Comparison of ENCODE assay signal across 21 cellular contexts in genomic region chr3:46952813-46953212, GRCh38. TPM values are rescaled to one million over a fixed set of nuclear protein-coding genes. Genes with fewer than 3 reads are reported as not detected.
A peak's percentile ranks its signal among the peaks of the same experiment; 100 is the strongest.
DNase-seq lines count a peak whose midpoint lies in the region; ATAC-seq, FAIRE-seq and TF ChIP-seq lines count a peak whose summit lies in the region.
"Had no signal": no experiment of that assay in that cellular context is flagged by ENCODE, and none has a peak within 500 bp of the region (broad histone marks: within the 10 kb centered on the region; RNA-seq: fewer than 3 reads in every experiment).

No MANE protein-coding gene starts in this region.

- peak overlapping the region; percentile 84 for H3K27ac Mint-ChIP-seq in activated CD8-positive, alpha-beta memory T cell treated with anti-CD3 and anti-CD28 coated beads, Interleukin-2, amount 10 ng/mL, durations not matched to agents 7 days and 5 days
- H3K27ac Mint-ChIP-seq in activated T-helper 17 cell treated with anti-CD3 and anti-CD28 coated beads, Interleukin-2, amount 50 U/mL, for 72 hours, result peak overlapping the region; percentile 87

- TF ChIP-seq CTCF in neutrophil (IDR thresholded peaks at IDR 0.05) (no peak), thyroid gland (IDR thresholded peaks at IDR 0.05) (no peak), brain microvascular endothelial cell (IDR thresholded peaks at IDR 0.05; ENCODE audit: low read depth, low read length, missing control alignments) (no peak)

- no peaks in the 10 kb centered on the region for H3K36me3 ChIP-seq in neutrophil
- no peaks in the 10 kb centered on the region for H3K36me3 ChIP-seq in thyroid gland
- no peaks in the 10 kb centered on the region for H3K36me3 ChIP-seq in brain microvascular endothelial cell (replicated peaks)

- no peak for ATAC-seq in activated CD8-positive, alpha-beta memory T cell treated with anti-CD3 and anti-CD28 coated beads, Interleukin-2, amount 10 ng/mL, durations not matched to agents 7 days and 5 days
- ATAC-seq in activated T-helper 17 cell treated with anti-CD3 and anti-CD28 coated beads, Interleukin-2, amount 50 U/mL, for 72 hours (replicated peaks), result no peak
- ATAC-seq: HepG2, left colon, sciatic nerve had no signal

- peak; percentile 35 for FAIRE-seq in GM12891 (lab: Jason Lieb, UNC)
- FAIRE-seq: HepG2 had no signal

- no peaks in the 10 kb centered on the region for H3K27me3 Mint-ChIP-seq in activated CD8-positive, alpha-beta memory T cell treated with anti-CD3 and anti-CD28 coated beads, Interleukin-2, amount 10 ng/mL, durations not matched to agents 7 days and 5 days
- H3K27me3 Mint-ChIP-seq in activated T-helper 17 cell treated with anti-CD3 and anti-CD28 coated beads, Interleukin-2, amount 50 U/mL, for 72 hours, result no peaks in the 10 kb centered on the region

- no peak for DNase-seq in activated CD8-positive, alpha-beta memory T cell treated with anti-CD3 and anti-CD28 coated beads, Interleukin-2, amount 10 ng/mL, durations not matched to agents 7 days and 5 days
- DNase-seq in activated CD8-positive, alpha-beta memory T cell treated with anti-CD3 and anti-CD28 coated beads, Interleukin-2, amount 50 U/mL, for 4 hours, result no peak
- no peak for DNase-seq in GM12891 (ENCODE audit: insufficient read length, low spot score)
- DNase-seq in medulla oblongata (ENCODE audit: extremely low spot score), result no peak
- no peak for DNase-seq in thyroid gland
- no peak for DNase-seq in brain microvascular endothelial cell
- DNase-seq: amygdala; esophagus squamous epithelium; left colon; NCI-H1092 treated with DMSO at 0.1 percent for 48 hours; NCI-H2227 treated with DMSO at 0.1 percent for 48 hours; NK-92 treated with Interleukin-12 subunit alpha and Interleukin-12 subunit beta, amount 100 ng/mL, for 24 hours; SIG-M5; stimulated activated CD4-positive, alpha-beta T cell treated with anti-CD3 and anti-CD28 coated beads, Interleukin-4, amount 100 ng/mL, for 1 hour had no signal

- CTCF ChIA-PET in activated CD8-positive, alpha-beta memory T cell treated with anti-CD3 and anti-CD28 coated beads, Interleukin-2, amount 10 ng/mL, durations not matched to agents 7 days and 5 days (lab: Charles Lee), result interaction anchor here (0.8 to 1.6 kb wide), 4 partner anchors 15 to 43 kb away, joined by 3 to 5 read pairs (median 4); no protein-coding TSS in a partner anchor

- H3K4me1 ChIP-seq in neutrophil (ENCODE audit: control insufficient read depth in 1 of 2, insufficient read depth in 1 of 2, low read depth in 1 of 2, low read length in 1 of 2) (peaks cover 95 to 96% of the 10 kb centered on the region in 2 experiments), thyroid gland (peaks cover 33 to 72% of the 10 kb centered on the region in 2 donors)

- in situ Hi-C loops in brain microvascular endothelial cell (cut with HindIII; ENCODE audit: low pct_ligation_motif_present, low sequenced_read_pairs), result no loop called here

- H3K4me3 ChIP-seq in neutrophil (ENCODE audit: low read depth in 1 of 2, low read length in 1 of 2), result peak overlapping the region in 1 of 2 experiments; percentile 38
- H3K4me3 ChIP-seq in thyroid gland (replicated peaks in 1 of 3), result no peak overlapping the region
- no peak overlapping the region for H3K4me3 ChIP-seq in brain microvascular endothelial cell (ENCODE audit: low read depth, low read length)
- H3K4me3 ChIP-seq: coronary artery, esophagus squamous epithelium, hepatocyte had no signal

- H3K27me3 ChIP-seq in neutrophil, result no peaks in the 10 kb centered on the region
- no peaks in the 10 kb centered on the region for H3K27me3 ChIP-seq in thyroid gland
- H3K27me3 ChIP-seq in brain microvascular endothelial cell (replicated peaks), result no peaks in the 10 kb centered on the region
- H3K27me3 ChIP-seq: esophagus squamous epithelium, hepatocyte had no signal

- 85 to 87% methylated on average over 2 of the region's 2 CpGs for WGBS in thyroid gland, 2 donors

- TF ChIP-seq POLR2A in GM12891 (IDR thresholded peaks at IDR 0.05; ENCODE audit: low read depth, low read length) (no peak), thyroid gland (IDR thresholded peaks at IDR 0.05) (no peak)

- H3K9me3 Mint-ChIP-seq in activated CD8-positive, alpha-beta memory T cell treated with anti-CD3 and anti-CD28 coated beads, Interleukin-2, amount 10 ng/mL, durations not matched to agents 7 days and 5 days (ENCODE audit: low read depth), result no peaks in the 10 kb centered on the region
- H3K9me3 Mint-ChIP-seq in activated T-helper 17 cell treated with anti-CD3 and anti-CD28 coated beads, Interleukin-2, amount 50 U/mL, for 72 hours, result no peaks in the 10 kb centered on the region
- H3K9me3 Mint-ChIP-seq: nephron had no signal

- peaks cover 87% of the 10 kb centered on the region for H3K4me1 Mint-ChIP-seq in activated CD8-positive, alpha-beta memory T cell treated with anti-CD3 and anti-CD28 coated beads, Interleukin-2, amount 10 ng/mL, durations not matched to agents 7 days and 5 days
- peaks cover 73% of the 10 kb centered on the region for H3K4me1 Mint-ChIP-seq in activated T-helper 17 cell treated with anti-CD3 and anti-CD28 coated beads, Interleukin-2, amount 50 U/mL, for 72 hours

- H3K4me3 Mint-ChIP-seq in activated CD8-positive, alpha-beta memory T cell treated with anti-CD3 and anti-CD28 coated beads, Interleukin-2, amount 10 ng/mL, durations not matched to agents 7 days and 5 days, result peak overlapping the region; percentile 22
- H3K4me3 Mint-ChIP-seq in activated T-helper 17 cell treated with anti-CD3 and anti-CD28 coated beads, Interleukin-2, amount 50 U/mL, for 72 hours, result peak overlapping the region; percentile 64
- H3K4me3 Mint-ChIP-seq: nephron had no signal

- intact Hi-C loops in thyroid gland (cut with DNase I), result no loop called here

- peaks cover 10% of the 10 kb centered on the region for H3K36me3 Mint-ChIP-seq in activated CD8-positive, alpha-beta memory T cell treated with anti-CD3 and anti-CD28 coated beads, Interleukin-2, amount 10 ng/mL, durations not matched to agents 7 days and 5 days
- peaks cover 13% of the 10 kb centered on the region for H3K36me3 Mint-ChIP-seq in activated T-helper 17 cell treated with anti-CD3 and anti-CD28 coated beads, Interleukin-2, amount 50 U/mL, for 72 hours (ENCODE audit: low read depth)

- H3K9me3 ChIP-seq in neutrophil (no peaks in the 10 kb centered on the region), thyroid gland (no peaks in the 10 kb centered on the region)
- H3K9me3 ChIP-seq: esophagus squamous epithelium had no signal

- H3K27ac ChIP-seq in neutrophil (peak overlapping the region; percentile 82), thyroid gland (no peak overlapping the region), brain microvascular endothelial cell (no peak overlapping the region)
- H3K27ac ChIP-seq: coronary artery, hepatocyte had no signal

TF ChIP-seq in GM12891, 5 proteins besides CTCF, POLR2A, EP300 and RAD21:
- no peak for TF ChIP-seq POU2F2 (IDR thresholded peaks at IDR 0.05; ENCODE audit: low read depth, low read length)
- TF ChIP-seq POLR2AphosphoS5 (IDR thresholded peaks at IDR 0.05; ENCODE audit: low read depth, low read length), result no peak
- no peak for TF ChIP-seq PAX5 (IDR thresholded peaks at IDR 0.05; ENCODE audit: insufficient read depth, low read length, severe bottlenecking)
- TF ChIP-seq SPI1 (IDR thresholded peaks at IDR 0.05; ENCODE audit: low read depth, low read length), result no peak
- no peak for TF ChIP-seq TAF1 (IDR thresholded peaks at IDR 0.05; ENCODE audit: low read depth, low read length)

RNA-seq across cellular contexts. Expression of gene CCDC12, which starts 23.7 kb away (rescaled TPM):
- total RNA-seq in activated CD8-positive, alpha-beta memory T cell treated with anti-CD3 and anti-CD28 coated beads, Interleukin-2, amount 10 ng/mL, durations not matched to agents 7 days and 5 days, result 10 to 100 TPM; 65.9 to 72.7 TPM
- 55.8 TPM for polyA plus RNA-seq in GM12891 (2012; ENCODE audit: low read depth, missing spikeins)
- total RNA-seq in activated T-helper 17 cell treated with anti-CD3 and anti-CD28 coated beads, Interleukin-2, amount 50 U/mL, for 72 hours, result 10 to 100 TPM; 46.9 to 59.8 TPM
- total RNA-seq in thyroid gland, result 10 to 100 TPM; 43.2 to 60.6 (median 51.8) TPM

RNA-seq across cellular contexts. Expression of gene NBEAL2, which starts 26.7 kb away (rescaled TPM):
- total RNA-seq in activated CD8-positive, alpha-beta memory T cell treated with anti-CD3 and anti-CD28 coated beads, Interleukin-2, amount 10 ng/mL, durations not matched to agents 7 days and 5 days, result 100 to 1,000 TPM; 164 to 262 TPM
- 53.4 TPM for polyA plus RNA-seq in GM12891 (2012; ENCODE audit: low read depth, missing spikeins)
- 100 to 1,000 TPM; 140 to 169 TPM for total RNA-seq in activated T-helper 17 cell treated with anti-CD3 and anti-CD28 coated beads, Interleukin-2, amount 50 U/mL, for 72 hours
- total RNA-seq in thyroid gland, result 10 to 100 TPM; 19.4 to 38.6 (median 27.5) TPM
